ENCODE assay signal across 9 cellular contexts in the genomic region with DNA sequence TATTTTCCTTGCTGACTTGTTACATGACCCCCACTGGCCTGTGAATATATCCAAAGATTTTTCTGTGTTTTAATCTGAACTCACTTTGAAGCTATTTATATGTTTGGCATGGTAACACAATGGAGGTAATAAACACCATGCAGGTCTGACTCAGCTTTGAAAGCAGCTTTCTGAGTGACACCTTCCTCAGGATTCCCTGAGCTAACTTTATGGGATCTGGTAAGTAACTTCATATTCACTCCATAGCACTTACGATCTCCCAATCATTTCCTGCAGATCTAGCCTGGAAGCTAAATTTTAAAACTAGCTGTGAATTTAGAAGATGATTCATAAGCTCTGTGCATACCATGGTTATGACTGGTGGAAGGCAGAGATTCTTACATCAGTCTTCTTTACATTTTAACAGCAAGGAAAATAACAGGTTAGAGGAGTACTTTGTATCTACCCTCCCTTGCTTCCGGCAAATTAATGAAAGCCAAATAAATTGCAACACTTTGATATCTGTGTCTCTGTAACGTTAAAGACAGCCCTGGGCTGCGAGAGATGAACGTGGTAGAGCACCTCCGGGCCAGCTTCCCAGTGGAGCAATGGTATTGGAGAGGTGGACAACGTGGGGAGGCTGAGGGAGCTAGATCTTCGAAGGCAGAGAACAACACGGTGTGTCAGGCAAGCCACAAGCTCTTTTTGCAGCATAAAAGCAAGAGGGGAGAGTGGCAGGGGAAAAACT.
DNase-seq lines count a peak whose midpoint lies in the region; ATAC-seq and TF ChIP-seq lines count a peak whose summit lies in the region.
"Had no signal": no experiment of that assay in that cellular context is flagged by ENCODE, and none has a peak within 500 bp of the region (broad histone marks: within the 10 kb centered on the region; RNA-seq: fewer than 3 reads in every experiment).

No MANE protein-coding gene starts in this region.

- TF ChIP-seq CTCF in fibroblast of lung (conservative IDR thresholded peaks at IDR 0.05 in 1 of 2, IDR thresholded peaks at IDR 0.05 in 1 of 2; ENCODE audit: low read depth in 1 of 2, low read length in 2 of 2) (no peak), retinal pigment epithelial cell (conservative IDR thresholded peaks at IDR 0.05; ENCODE audit: low read depth, low read length) (no peak)

- H3K4me1 ChIP-seq in fibroblast of lung (ENCODE audit: control insufficient read depth, extremely low read depth, insufficient read depth, low read length), result peaks cover 48% of the 10 kb centered on the region

- no peak overlapping the region for H2AFZ ChIP-seq in fibroblast of lung (ENCODE audit: low read length)

- peak overlapping the region; percentile 83 for H3K4me2 ChIP-seq in fibroblast of lung (ENCODE audit: extremely low read depth, insufficient read depth, low read length)

- no peaks in the 10 kb centered on the region for H3K27me3 ChIP-seq in fibroblast of lung (ENCODE audit: control insufficient read depth, insufficient read depth, low read length)
- H3K27me3 ChIP-seq: ovary had no signal

- peaks cover 24% of the 10 kb centered on the region for H3K36me3 ChIP-seq in fibroblast of lung (ENCODE audit: control insufficient read depth, insufficient read depth, low read length)
- H3K36me3 ChIP-seq: ovary had no signal

- H3K79me2 ChIP-seq in fibroblast of lung (ENCODE audit: control insufficient read depth, insufficient read depth, low read length), result peaks cover 96% of the 10 kb centered on the region

- ATAC-seq in HG02588 (IDR thresholded peaks at IDR 0.05; ENCODE audit: unreplicated experiment), result no peak
- ATAC-seq in GM21390 (IDR thresholded peaks at IDR 0.05; ENCODE audit: unreplicated experiment), result no peak

- peak overlapping the region; percentile 49 for H3K9ac ChIP-seq in fibroblast of lung (ENCODE audit: insufficient read depth, low read length)

- H3K9me3 ChIP-seq in fibroblast of lung (ENCODE audit: control insufficient read depth, insufficient read depth, low read depth, low read length), result no peaks in the 10 kb centered on the region
- H3K9me3 ChIP-seq: ovary had no signal

- H4K20me1 ChIP-seq in fibroblast of lung (ENCODE audit: control insufficient read depth, extremely low read depth, insufficient read depth, low read length), result peaks cover 3% of the 10 kb centered on the region

- H3K27ac ChIP-seq in fibroblast of lung (ENCODE audit: insufficient read depth, low read length), result peak overlapping the region; percentile 88

- DNase-seq in GM04504 (ENCODE audit: low read depth) (peak; percentile 93), SW 1271 (lab: John Stamatoyannopoulos, UW) (peak; percentile 77 to 91), fibroblast of lung (ENCODE audit: low read depth in 2 of 2) (peak; percentile 93 to 97), retinal pigment epithelial cell (ENCODE audit: low read depth) (peak; percentile 96), NCI-H1105 treated with DMSO at 0.1 percent for 48 hours (lab: John Stamatoyannopoulos, UW) (no peak), COLO668 (lab: John Stamatoyannopoulos, UW; ENCODE audit: unreplicated experiment) (no peak)

- H3K4me3 ChIP-seq in fibroblast of lung (replicated peaks in 1 of 4; ENCODE audit: control extremely low read depth in 1 of 4, insufficient read depth in 1 of 4, low read depth in 3 of 4, low read length in 4 of 4) (peak overlapping the region in 2 of 4 experiments; percentile 21 to 31), retinal pigment epithelial cell (ENCODE audit: low read length) (peak overlapping the region; percentile 24)
- H3K4me3 ChIP-seq: ovary had no signal

Comparison
In these comparisons a context has a peak if more than half of its experiments do, and no peak if none do; other contexts are left out.
1. DNase-seq: peak in GM04504 (single experiment), SW 1271 (2 of 2), fibroblast of lung (2 of 2) and retinal pigment epithelial cell (single experiment); none in NCI-H1105 treated with DMSO at 0.1 percent for 48 hours (single experiment) and COLO668 (single experiment).